In the genomic region with DNA sequence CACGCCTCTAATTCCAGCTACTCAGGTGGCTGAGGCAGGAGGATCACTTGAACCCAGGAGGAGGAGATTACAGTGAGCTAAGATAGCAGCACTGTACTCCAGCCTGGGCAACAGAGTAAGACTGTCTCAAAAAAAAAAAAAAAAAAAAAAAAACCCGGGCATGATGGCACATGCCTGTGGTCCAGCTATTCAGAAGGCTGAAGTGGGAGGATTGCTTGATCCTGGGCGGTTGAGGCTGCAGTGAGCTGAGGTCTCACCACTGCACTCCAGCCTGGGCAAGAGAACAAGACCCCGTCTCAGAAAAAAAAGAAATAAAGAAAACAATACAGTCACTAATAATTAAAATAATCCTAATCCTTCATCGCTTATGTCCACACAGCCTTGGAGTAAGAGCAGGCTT, we compare ENCODE assay signal across 13 cellular contexts.
A peak's percentile ranks its signal among the peaks of the same experiment; 100 is the strongest.
DNase-seq lines count a peak whose midpoint lies in the region; ATAC-seq and TF ChIP-seq lines count a peak whose summit lies in the region.
"Had no signal": no experiment of that assay in that cellular context is flagged by ENCODE, and none has a peak within 500 bp of the region (broad histone marks: within the 10 kb centered on the region; RNA-seq: fewer than 3 reads in every experiment).

No MANE protein-coding gene starts in this region.

- H3K27me3 ChIP-seq in ascending aorta (no peaks in the 10 kb centered on the region), layer of hippocampus (ENCODE audit: control insufficient read depth, insufficient read depth, low read length) (no peaks in the 10 kb centered on the region), skeletal muscle tissue (ENCODE audit: control insufficient read depth in 3 of 3, insufficient read depth in 3 of 3, low read length in 3 of 3) (no peaks in the 10 kb centered on the region), WERI-Rb-1 (ENCODE audit: insufficient read depth, low read depth, severe bottlenecking) (no peaks in the 10 kb centered on the region)
- H3K27me3 ChIP-seq: BLaER1 had no signal

- peak overlapping the region; percentile 80 to 92 for H3K27ac ChIP-seq in ascending aorta
- H3K27ac ChIP-seq in layer of hippocampus (ENCODE audit: low read depth, low read length), result peak overlapping the region; percentile 89
- peak overlapping the region; percentile 54 for H3K27ac ChIP-seq in skeletal muscle tissue (ENCODE audit: low read depth, low read length)
- H3K27ac ChIP-seq in WERI-Rb-1, result no peak overlapping the region
- H3K27ac ChIP-seq: BLaER1 had no signal

- TF ChIP-seq CTCF in HFFc6 (IDR thresholded peaks at IDR 0.05) (no peak), ascending aorta (IDR thresholded peaks at IDR 0.05) (no peak), WERI-Rb-1 (IDR thresholded peaks at IDR 0.05; ENCODE audit: low read depth, low read length) (no peak)

- H3K4me1 Mint-ChIP-seq in HFFc6 (ENCODE audit: low read depth), result peaks cover 84% of the 10 kb centered on the region
- H3K4me1 Mint-ChIP-seq: memory B cell had no signal

- H3K9me3 ChIP-seq in ascending aorta, result no peaks in the 10 kb centered on the region
- H3K9me3 ChIP-seq in skeletal muscle tissue (ENCODE audit: control insufficient read depth in 3 of 3, low read length in 3 of 3), result no peaks in the 10 kb centered on the region
- no peaks in the 10 kb centered on the region for H3K9me3 ChIP-seq in WERI-Rb-1 (ENCODE audit: severe bottlenecking)

- no peak for ATAC-seq in HG03135 (IDR thresholded peaks at IDR 0.05; ENCODE audit: unreplicated experiment)

- H3K27me3 Mint-ChIP-seq in HFFc6 (ENCODE audit: insufficient read depth), result peaks cover 2% of the 10 kb centered on the region; the same call in 1 of the 2 replicates
- H3K27me3 Mint-ChIP-seq: dendritic cell treated with granulocyte-macrophage colony-stimulating factor and Interleukin-4, amounts not matched to agents 40 ng/mL and 50 ng/mL, for 4 days had no signal

- H3K4me3 Mint-ChIP-seq in HFFc6, result peak overlapping the region; percentile 79; the same call in 1 of the 2 replicates
- H3K4me3 Mint-ChIP-seq: activated naive CD4-positive, alpha-beta T cell treated with anti-CD3 and anti-CD28 coated beads for 36 hours; dendritic cell treated with granulocyte-macrophage colony-stimulating factor and Interleukin-4, amounts not matched to agents 40 ng/mL and 50 ng/mL, for 4 days; memory B cell had no signal

- peak overlapping the region; percentile 87 for H3K27ac Mint-ChIP-seq in HFFc6
- H3K27ac Mint-ChIP-seq: activated naive CD4-positive, alpha-beta T cell treated with anti-CD3 and anti-CD28 coated beads for 36 hours; dendritic cell treated with granulocyte-macrophage colony-stimulating factor and Interleukin-4, amounts not matched to agents 40 ng/mL and 50 ng/mL, for 4 days; memory B cell had no signal

- intact Hi-C loops in ascending aorta (cut with DNase I), result loop anchor here (10.0 kb wide), 1 partner anchor 219 kb away; no protein-coding TSS in a partner anchor

- no peak for DNase-seq in HFFc6
- no peak for DNase-seq in ascending aorta (ENCODE audit: low spot score in 2 of 2)
- DNase-seq in WERI-Rb-1, result no peak
- no peak for DNase-seq in NCI-H1092 treated with DMSO at 0.1 percent for 48 hours (lab: John Stamatoyannopoulos, UW)
- DNase-seq in T-helper 1 cell, result no peak
- DNase-seq: activated naive CD4-positive, alpha-beta T cell treated with anti-CD3 and anti-CD28 coated beads for 36 hours; NCI-H1105 had no signal

- H3K4me3 ChIP-seq in ascending aorta, result peak overlapping the region in 1 of 2 donors; percentile 36
- H3K4me3 ChIP-seq in skeletal muscle tissue (ENCODE audit: low read length in 3 of 3), result no peak overlapping the region
- H3K4me3 ChIP-seq in WERI-Rb-1 (ENCODE audit: low read depth, low read length), result no peak overlapping the region
- H3K4me3 ChIP-seq: BLaER1 had no signal

- no peaks in the 10 kb centered on the region for H3K9me3 Mint-ChIP-seq in HFFc6
- H3K9me3 Mint-ChIP-seq: activated naive CD4-positive, alpha-beta T cell treated with anti-CD3 and anti-CD28 coated beads for 36 hours had no signal

- no peaks in the 10 kb centered on the region for H3K36me3 ChIP-seq in ascending aorta
- peaks cover 0 to 1% (median 0%) of the 10 kb centered on the region in 3 donors for H3K36me3 ChIP-seq in skeletal muscle tissue (ENCODE audit: control insufficient read depth in 3 of 3, insufficient read depth in 3 of 3, low read length in 3 of 3)
- no peaks in the 10 kb centered on the region for H3K36me3 ChIP-seq in WERI-Rb-1

- H3K4me1 ChIP-seq in ascending aorta (peaks cover 27 to 62% of the 10 kb centered on the region in 2 donors), skeletal muscle tissue (ENCODE audit: control insufficient read depth in 3 of 3, insufficient read depth in 3 of 3, low read length in 3 of 3) (peaks cover 29 to 40% (median 30%) of the 10 kb centered on the region in 3 donors)
- H3K4me1 ChIP-seq: BLaER1 had no signal

- peaks cover 12% of the 10 kb centered on the region for H3K36me3 Mint-ChIP-seq in HFFc6 (ENCODE audit: low read depth)
- H3K36me3 Mint-ChIP-seq: memory B cell had no signal

- H3K9ac ChIP-seq in skeletal muscle tissue (ENCODE audit: low read depth in 1 of 3, low read length in 3 of 3), result no peak overlapping the region
- H3K9ac ChIP-seq: BLaER1 had no signal
